Comparison of ENCODE assay signal across 12 cellular contexts in the genomic region with DNA sequence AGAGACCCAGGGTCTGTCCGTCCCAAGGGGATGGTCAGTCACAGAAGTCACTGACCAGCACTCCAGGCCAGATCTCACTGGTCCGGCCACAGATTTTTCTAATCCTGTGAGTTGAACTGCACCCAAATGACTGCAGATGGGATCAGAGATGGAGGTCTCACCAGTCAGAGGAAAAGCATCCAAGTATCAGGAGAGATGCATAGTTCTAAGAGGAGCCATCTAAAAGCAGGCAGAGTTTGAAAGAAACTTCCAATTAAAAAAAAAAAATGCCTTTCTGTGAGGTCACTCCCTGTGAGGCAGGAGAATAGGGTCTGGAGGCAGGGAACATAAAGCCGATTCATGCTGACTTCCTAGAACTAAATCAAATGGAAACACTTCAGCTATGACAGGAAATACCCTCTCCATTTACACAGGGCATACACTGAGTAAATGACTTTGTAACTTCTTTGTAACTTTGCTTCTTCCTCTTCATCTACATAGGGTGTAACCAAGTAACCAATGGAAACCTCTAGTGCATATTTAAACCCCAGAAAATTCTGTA.
DNase-seq lines count a peak whose midpoint lies in the region; ATAC-seq, FAIRE-seq and TF ChIP-seq lines count a peak whose summit lies in the region.
"Had no signal": no experiment of that assay in that cellular context is flagged by ENCODE, and none has a peak within 500 bp of the region (broad histone marks: within the 10 kb centered on the region; RNA-seq: fewer than 3 reads in every experiment).

No MANE protein-coding gene starts in this region.

- POLR2A ChIA-PET in K562 (lab: Yijun Ruan, JAX) = interaction anchor here (0.6 to 1.2 kb wide), 4 partner anchors 10 to 205 kb away, joined by 3 to 4 read pairs (median 3); no protein-coding TSS in a partner anchor

- peak overlapping the region; percentile 76; the same call in 1 of the 3 replicates for H3K27ac ChIP-seq in K562 (ENCODE audit: extremely low read depth, low read depth, low read length)
- H3K27ac ChIP-seq: thoracic aorta had no signal

- BruUV-seq in K562 (replicated peaks; lab: Mats Ljungman, UMichigan) = no TSS peak

- no peak for TF ChIP-seq EP300 in K562 (IDR thresholded peaks at IDR 0.05; ENCODE audit: low read length)

- H3K4me1 ChIP-seq in K562 (replicated peaks in 1 of 2; ENCODE audit: control insufficient read depth in 2 of 2, insufficient read depth in 2 of 2, low read length in 2 of 2) = peaks cover 4 to 12% of the 10 kb centered on the region in 2 experiments; a peak in 3 of 5 replicates

- peak overlapping the region; percentile 45 to 70; a peak in 2 of 4 replicates for H3K9ac ChIP-seq in K562 (ENCODE audit: insufficient read depth in 1 of 2, low read depth in 2 of 2, low read length in 2 of 2)

- no peaks in the 10 kb centered on the region for H3K36me3 ChIP-seq in K562 (ENCODE audit: control insufficient read depth, insufficient read depth, low read length)
- H3K36me3 ChIP-seq: thoracic aorta had no signal

- ATAC-seq in K562 = peak; percentile 65
- no peak for ATAC-seq in HG03571 (IDR thresholded peaks at IDR 0.05; ENCODE audit: unreplicated experiment)
- no peak for ATAC-seq in left lobe of liver

- no peaks in the 10 kb centered on the region for H3K9me3 ChIP-seq in K562 (replicated peaks; ENCODE audit: control insufficient read depth, insufficient read depth, low read depth, low read length)
- H3K9me3 ChIP-seq: thoracic aorta had no signal

- H3K79me2 ChIP-seq in K562 (ENCODE audit: control insufficient read depth, insufficient read depth, low read length) = no peaks in the 10 kb centered on the region

- peak overlapping the region; percentile 35 for H3K4me3 ChIP-seq in K562
- H3K4me3 ChIP-seq: thoracic aorta had no signal

- H3K27me3 ChIP-seq in K562 (ENCODE audit: control insufficient read depth in 2 of 2, insufficient read depth in 2 of 2, low read length in 2 of 2) = no peaks in the 10 kb centered on the region

- FAIRE-seq in K562 (lab: Jason Lieb, UNC) = no peak

- CTCF ChIA-PET in K562 (lab: Yijun Ruan, JAX; ENCODE audit: low intra/inter-chr PET ratio) = interaction anchor here (0.5 kb wide), 1 partner anchor 14 kb away, joined by 3 read pairs; no protein-coding TSS in a partner anchor

- H3K9me1 ChIP-seq in K562 (ENCODE audit: control insufficient read depth, insufficient read depth, low read length) = no peaks in the 10 kb centered on the region

- in situ Hi-C loops in K562 (cut with MboI) = no loop called here

- DNase-seq in AG08395 (ENCODE audit: low spot score) (peak; percentile 91), HS-5 (ENCODE audit: low read depth) (peak; percentile 90), K562 (ENCODE audit: extremely low read depth in 1 of 4, low spot score in 3 of 4) (no peak), left kidney (ENCODE audit: low read depth, low spot score) (peak; percentile 61), retina (no peak), left lobe of liver (ENCODE audit: low spot score) (no peak), NCI-H187 (lab: John Stamatoyannopoulos, UW) (no peak)
- DNase-seq: activated CD4-positive, CD25-positive, alpha-beta regulatory T cell; anterior cingulate cortex; Calu3 had no signal

- intact Hi-C loops in K562 (cut with micrococcal nuclease) = no loop called here

- TF ChIP-seq RAD21 in K562 (CRISPR knock-in tag; conservative IDR thresholded peaks at IDR 0.05 in 1 of 2, IDR thresholded peaks at IDR 0.05 in 1 of 2) = no peak

- H3K4me2 ChIP-seq in K562 (ENCODE audit: insufficient read depth, low read length) = peak overlapping the region; percentile 86; the same call in 1 of the 2 replicates

- 47% methylated on average over 3 of the region's 3 CpGs for WGBS in K562 (ENCODE audit: insufficient coverage, low coverage, missing lambda C conversion rate)

- H2AFZ ChIP-seq in K562 (ENCODE audit: low read depth, low read length) = peak overlapping the region; percentile 99

- TF ChIP-seq CTCF in K562 (IDR thresholded peaks at IDR 0.05 in 2 of 3, conservative IDR thresholded peaks at IDR 0.05 in 1 of 3; ENCODE audit: insufficient read depth in 2 of 3, low read depth in 1 of 3, low read length in 3 of 3) = no peak

- H4K20me1 ChIP-seq in K562 (replicated peaks; ENCODE audit: control insufficient read depth, insufficient read depth, low read length) = no peaks in the 10 kb centered on the region

- TF ChIP-seq POLR2A in K562 (conservative IDR thresholded peaks at IDR 0.05) = no peak

TF ChIP-seq in K562, 482 proteins besides CTCF, POLR2A, EP300 and RAD21:
- TF ChIP-seq RFX1 (IDR thresholded peaks at IDR 0.05) (peak; percentile 54), NFE2 (IDR thresholded peaks at IDR 0.05; ENCODE audit: low read depth) (peak; percentile 8; the same call in 1 of the 2 replicates), SMAD4 (CRISPR knock-in tag; conservative IDR thresholded peaks at IDR 0.05) (no peak), SMARCA4 (IDR thresholded peaks at IDR 0.05) (peak; percentile 13; the same call in 1 of the 2 replicates), XRCC5 (IDR thresholded peaks at IDR 0.05; ENCODE audit: low read depth, low read length) (no peak), MEIS2 (IDR thresholded peaks at IDR 0.05; ENCODE audit: partially characterized antibody) (peak; percentile 6)

Comparison
In these comparisons a context has a peak if more than half of its experiments do, and no peak if none do; other contexts are left out.
1. DNase-seq: peak in AG08395 (single experiment), HS-5 (single experiment) and left kidney (single experiment); none in K562 (0 of 4), retina (single experiment), left lobe of liver (single experiment) and NCI-H187 (0 of 2).